In the genomic region with DNA sequence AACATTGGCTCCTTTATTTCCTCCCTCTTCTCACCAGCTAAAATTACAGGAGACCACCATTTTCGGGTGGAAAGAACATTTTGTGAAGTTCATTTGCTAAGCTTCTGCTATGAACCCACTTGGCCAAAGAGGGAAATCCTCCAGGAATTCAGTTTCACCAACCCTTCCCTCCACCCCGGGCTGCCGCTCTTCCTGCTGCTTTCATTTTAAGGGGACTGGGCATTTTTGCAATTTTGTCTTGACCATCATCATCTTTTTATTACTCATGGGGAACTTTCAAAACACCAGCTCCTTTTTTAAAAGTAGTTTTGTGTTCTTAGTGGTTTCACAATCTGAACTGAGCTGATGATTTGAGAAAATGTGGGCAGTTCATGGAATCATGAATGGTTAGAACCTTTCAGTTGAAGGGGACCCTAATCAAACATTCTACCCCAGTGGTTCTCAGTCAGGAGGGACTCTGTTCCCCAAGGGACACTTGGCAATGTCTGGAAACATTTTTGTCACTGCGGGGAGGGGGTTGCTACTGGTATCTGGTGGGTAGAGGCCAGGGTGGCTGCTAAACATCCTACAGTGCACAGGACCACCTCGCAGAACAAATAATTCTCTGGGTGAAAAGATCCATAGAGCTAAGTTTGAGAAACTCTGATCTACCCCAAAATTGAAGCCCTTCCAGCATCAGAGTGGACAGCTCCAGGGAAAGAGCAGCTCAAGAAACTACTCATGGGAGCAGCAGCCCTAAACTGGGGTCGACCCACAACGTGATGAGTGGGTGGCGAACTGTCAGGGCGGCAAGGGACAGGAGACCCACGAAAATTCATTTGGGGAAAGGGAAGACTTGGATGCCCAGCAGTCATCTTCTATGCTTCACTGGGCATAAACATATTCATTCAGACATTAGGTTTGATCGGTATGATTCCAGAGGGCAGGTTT, we compare ENCODE assay signal across 1 cellular context.
TF ChIP-seq lines count a peak whose summit lies in the region.

No MANE protein-coding gene starts in this region.

TF ChIP-seq in H1, 55 proteins besides CTCF, POLR2A, EP300 and RAD21:
- TF ChIP-seq, protein P1, sequence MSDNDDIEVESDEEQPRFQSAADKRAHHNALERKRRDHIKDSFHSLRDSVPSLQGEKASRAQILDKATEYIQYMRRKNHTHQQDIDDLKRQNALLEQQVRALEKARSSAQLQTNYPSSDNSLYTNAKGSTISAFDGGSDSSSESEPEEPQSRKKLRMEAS (IDR thresholded peaks at IDR 0.05), result no peak
- TF ChIP-seq TEAD4 (IDR thresholded peaks at IDR 0.05; ENCODE audit: low read depth, low read length), result no peak
- no peak for TF ChIP-seq RFX5 (IDR thresholded peaks at IDR 0.05; ENCODE audit: borderline replicate concordance, low read depth, low read length)
- no peak for TF ChIP-seq SP1 (IDR thresholded peaks at IDR 0.05; ENCODE audit: low read depth, low read length)
- no peak for TF ChIP-seq KDM5A (IDR thresholded peaks at IDR 0.05; ENCODE audit: low read length)
- no peak for TF ChIP-seq RNF2 (IDR thresholded peaks at IDR 0.05; ENCODE audit: borderline replicate concordance, low read depth, low read length, missing control alignments, poor library complexity, severe bottlenecking)
- no peak for TF ChIP-seq YY1 (IDR thresholded peaks at IDR 0.05; ENCODE audit: low read depth, low read length)
- no peak for TF ChIP-seq JUN (IDR thresholded peaks at IDR 0.05; ENCODE audit: low read depth, low read length)
- TF ChIP-seq, protein P2, sequence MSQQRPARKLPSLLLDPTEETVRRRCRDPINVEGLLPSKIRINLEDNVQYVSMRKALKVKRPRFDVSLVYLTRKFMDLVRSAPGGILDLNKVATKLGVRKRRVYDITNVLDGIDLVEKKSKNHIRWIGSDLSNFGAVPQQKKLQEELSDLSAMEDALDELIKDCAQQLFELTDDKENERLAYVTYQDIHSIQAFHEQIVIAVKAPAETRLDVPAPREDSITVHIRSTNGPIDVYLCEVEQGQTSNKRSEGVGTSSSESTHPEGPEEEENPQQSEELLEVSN (IDR thresholded peaks at IDR 0.05), result no peak
- TF ChIP-seq NRF1 (IDR thresholded peaks at IDR 0.05; ENCODE audit: low read depth, low read length), result no peak
- TF ChIP-seq, protein P3, sequence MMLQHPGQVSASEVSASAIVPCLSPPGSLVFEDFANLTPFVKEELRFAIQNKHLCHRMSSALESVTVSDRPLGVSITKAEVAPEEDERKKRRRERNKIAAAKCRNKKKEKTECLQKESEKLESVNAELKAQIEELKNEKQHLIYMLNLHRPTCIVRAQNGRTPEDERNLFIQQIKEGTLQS (IDR thresholded peaks at IDR 0.05; ENCODE audit: insufficient read depth, low read depth, low read length), result no peak
- TF ChIP-seq TBP (IDR thresholded peaks at IDR 0.05; ENCODE audit: low read depth, low read length), result no peak
- TF ChIP-seq BCL11A (IDR thresholded peaks at IDR 0.05; ENCODE audit: low read depth in 2 of 2, low read length in 2 of 2), result no peak
- no peak for TF ChIP-seq SRF (IDR thresholded peaks at IDR 0.05; ENCODE audit: low read depth, low read length)
